Comparison of ENCODE assay signal across 18 cellular contexts in genomic region chr18:57430983-57431382, GRCh38. TPM values are rescaled to one million over a fixed set of nuclear protein-coding genes. Genes with fewer than 3 reads are reported as not detected.
DNase-seq lines count a peak whose midpoint lies in the region; ATAC-seq, FAIRE-seq and TF ChIP-seq lines count a peak whose summit lies in the region.
"Had no signal": no experiment of that assay in that cellular context is flagged by ENCODE, and none has a peak within 500 bp of the region (broad histone marks: within the 10 kb centered on the region; RNA-seq: fewer than 3 reads in every experiment).

No MANE protein-coding gene starts in this region.

- no peaks in the 10 kb centered on the region for H3K9me1 ChIP-seq in endothelial cell of umbilical vein (replicated peaks; ENCODE audit: control insufficient read depth, extremely low read depth, insufficient read depth, low read length)

- TF ChIP-seq RAD21 in liver (IDR thresholded peaks at IDR 0.05) (no peak), HepG2 (CRISPR knock-in tag; IDR thresholded peaks at IDR 0.05) (no peak)

- no peak for DNase-seq in HepG2 (ENCODE audit: low spot score)
- no peak for DNase-seq in endothelial cell of umbilical vein (ENCODE audit: low read depth, low spot score)
- peak; percentile 12 for DNase-seq in neural crest cell (ENCODE audit: low read depth, low spot score)
- DNase-seq in 8988T: no peak
- DNase-seq in mammary epithelial cell: no peak
- DNase-seq: C1 segment of cervical spinal cord, MM.1S, NCI-H187 treated with DMSO at 0.1 percent for 48 hours, NCI-H510A had no signal

- in situ Hi-C loops in HepG2 (cut with HindIII; ENCODE audit: extremely low pct_ligation_motif_present, low pct_unique_long_range_greater_than_20kb) (no loop called here), mammary epithelial cell (cut with MboI; ENCODE audit: low sequenced_read_pairs in 2 of 2) (no loop called here)

- 22% methylated on average over 12 of the region's 12 CpGs for WGBS in liver
- WGBS in HepG2 (ENCODE audit: low lambda C conversion rate): 72% methylated on average over 12 of the region's 12 CpGs
- 18% methylated on average over 12 of the region's 12 CpGs for WGBS in mammary epithelial cell (ENCODE audit: low coverage, missing lambda C conversion rate)

- H3K4me1 ChIP-seq in liver (ENCODE audit: control insufficient read depth in 4 of 4, insufficient read depth in 4 of 4, low read length in 3 of 4): peaks cover 0 to 30% (median 16%) of the 10 kb centered on the region in 4 donors
- H3K4me1 ChIP-seq in HepG2 (ENCODE audit: insufficient read depth, low read length): peaks cover 19% of the 10 kb centered on the region
- peaks cover 10% of the 10 kb centered on the region for H3K4me1 ChIP-seq in endothelial cell of umbilical vein (ENCODE audit: control insufficient read depth, extremely low read depth, insufficient read depth, low read length)
- H3K4me1 ChIP-seq in mammary epithelial cell (ENCODE audit: insufficient read depth, low read length): peaks cover 9% of the 10 kb centered on the region

- H3K9me3 ChIP-seq in liver (ENCODE audit: control insufficient read depth in 4 of 4, low read length in 3 of 4): no peaks in the 10 kb centered on the region
- no peaks in the 10 kb centered on the region for H3K9me3 ChIP-seq in HepG2 (ENCODE audit: low read length)
- H3K9me3 ChIP-seq in endothelial cell of umbilical vein (replicated peaks; ENCODE audit: control insufficient read depth, insufficient read depth, low read length): no peaks in the 10 kb centered on the region
- H3K9me3 ChIP-seq in mammary epithelial cell (replicated peaks; ENCODE audit: insufficient read depth, low read length): peaks cover 14% of the 10 kb centered on the region

- H3K4me3 ChIP-seq in liver (ENCODE audit: low read depth in 1 of 3, low read length in 3 of 3) (peak overlapping the region in 1 of 3 donors; percentile 49), HepG2 (replicated peaks in 1 of 3; ENCODE audit: insufficient read depth in 1 of 3, low read depth in 2 of 3, low read length in 3 of 3) (no peak overlapping the region), endothelial cell of umbilical vein (replicated peaks in 1 of 3; ENCODE audit: insufficient read depth in 1 of 3, low read depth in 1 of 3, low read length in 3 of 3) (no peak overlapping the region), mammary epithelial cell (replicated peaks in 1 of 3; ENCODE audit: insufficient read depth in 1 of 3, low read depth in 2 of 3, low read length in 3 of 3) (no peak overlapping the region)
- H3K4me3 ChIP-seq: SK-N-MC had no signal

- H3K36me3 ChIP-seq in liver (ENCODE audit: control insufficient read depth in 4 of 4, insufficient read depth in 3 of 4, low read depth in 1 of 4, low read length in 3 of 4) (no peaks in the 10 kb centered on the region), HepG2 (replicated peaks in 1 of 2; ENCODE audit: control insufficient read depth in 1 of 2, insufficient read depth in 2 of 2, low read length in 2 of 2) (no peaks in the 10 kb centered on the region), endothelial cell of umbilical vein (ENCODE audit: control insufficient read depth in 2 of 2, extremely low read depth in 1 of 2, insufficient read depth in 2 of 2, low read length in 2 of 2) (no peaks in the 10 kb centered on the region), mammary epithelial cell (ENCODE audit: insufficient read depth, low read length) (no peaks in the 10 kb centered on the region)

- TF ChIP-seq POLR2A in HepG2 (IDR thresholded peaks at IDR 0.05; ENCODE audit: insufficient read depth in 1 of 2, low read depth in 2 of 2, low read length in 2 of 2) (no peak), endothelial cell of umbilical vein (IDR thresholded peaks at IDR 0.05; ENCODE audit: low read depth, low read length) (no peak)

- H4K20me1 ChIP-seq in HepG2 (ENCODE audit: insufficient read depth, low read length) (no peaks in the 10 kb centered on the region), endothelial cell of umbilical vein (replicated peaks; ENCODE audit: control insufficient read depth, extremely low read depth, insufficient read depth, low read length) (no peaks in the 10 kb centered on the region), mammary epithelial cell (ENCODE audit: insufficient read depth, low read length) (no peaks in the 10 kb centered on the region)

- H3K36me3 Mint-ChIP-seq in neural crest cell (ENCODE audit: low read depth): no peaks in the 10 kb centered on the region

- H3K79me2 ChIP-seq in HepG2 (ENCODE audit: insufficient read depth, low read length) (no peaks in the 10 kb centered on the region), endothelial cell of umbilical vein (ENCODE audit: control insufficient read depth, insufficient read depth, low read length) (no peaks in the 10 kb centered on the region), mammary epithelial cell (ENCODE audit: insufficient read depth, low read length) (no peaks in the 10 kb centered on the region)

- peak overlapping the region; percentile 79 to 87 for H3K27ac ChIP-seq in liver (ENCODE audit: low read depth in 1 of 2, low read length in 2 of 2)
- no peak overlapping the region for H3K27ac ChIP-seq in HepG2 (ENCODE audit: extremely low read length, insufficient read depth, low read length)
- no peak overlapping the region for H3K27ac ChIP-seq in endothelial cell of umbilical vein (ENCODE audit: insufficient read depth, low read depth, low read length)
- H3K27ac ChIP-seq in mammary epithelial cell (ENCODE audit: insufficient read depth, low read depth, low read length): no peak overlapping the region
- H3K27ac ChIP-seq: HL-60, SK-N-MC had no signal

- POLR2A ChIA-PET in HepG2 (lab: Yijun Ruan, JAX): no interaction called here
- POLR2A ChIA-PET in endothelial cell of umbilical vein (lab: Charles Lee): no interaction called here

- CTCF ChIA-PET in HepG2 (lab: Yijun Ruan, JAX; ENCODE audit: low intra/inter-chr PET ratio, low total read pairs): no interaction called here
- CTCF ChIA-PET in endothelial cell of umbilical vein (lab: Charles Lee): no interaction called here
- CTCF ChIA-PET in mammary epithelial cell (lab: Charles Lee; ENCODE audit: low non-redundant PET): interaction anchor here (0.7 kb wide), 1 partner anchor 652 kb away, joined by 3 read pairs; no protein-coding TSS in a partner anchor

- TF ChIP-seq CTCF in liver (IDR thresholded peaks at IDR 0.05; ENCODE audit: low read depth, low read length, missing input control) (no peak), HepG2 (CRISPR knock-in tag; IDR thresholded peaks at IDR 0.05) (no peak), endothelial cell of umbilical vein (IDR thresholded peaks at IDR 0.05; ENCODE audit: extremely low read depth in 1 of 2, insufficient read depth in 1 of 2, low read depth in 1 of 2, low read length in 2 of 2) (no peak), neural crest cell (conservative IDR thresholded peaks at IDR 0.05) (no peak), mammary epithelial cell (conservative IDR thresholded peaks at IDR 0.05 in 1 of 2, IDR thresholded peaks at IDR 0.05 in 1 of 2; ENCODE audit: extremely low read depth in 1 of 2, insufficient read depth in 1 of 2, low read depth in 1 of 2, low read length in 2 of 2) (no peak)

- H3K9me3 Mint-ChIP-seq in neural crest cell: no peaks in the 10 kb centered on the region

- TF ChIP-seq EP300 in HepG2 (IDR thresholded peaks at IDR 0.05; ENCODE audit: low read depth in 2 of 2, low read length in 2 of 2) (no peak), HepG2 (CRISPR knock-in tag; IDR thresholded peaks at IDR 0.05; ENCODE audit: borderline replicate concordance) (no peak)

- H2AFZ ChIP-seq in HepG2 (ENCODE audit: low read length): no peak overlapping the region
- no peak overlapping the region for H2AFZ ChIP-seq in endothelial cell of umbilical vein (ENCODE audit: low read depth, low read length)
- H2AFZ ChIP-seq in mammary epithelial cell (ENCODE audit: low read depth, low read length): no peak overlapping the region

- peaks cover 38% of the 10 kb centered on the region for H3K4me1 Mint-ChIP-seq in neural crest cell

- intact Hi-C loops in HepG2 (cut with micrococcal nuclease; ENCODE audit: unreplicated experiment) (no loop called here), endothelial cell of umbilical vein (cut with micrococcal nuclease) (no loop called here), mammary epithelial cell (cut with micrococcal nuclease) (no loop called here)

- H3K9ac ChIP-seq in liver (ENCODE audit: low read depth in 1 of 2, low read length in 2 of 2): peak overlapping the region; percentile 69 to 94
- no peak overlapping the region for H3K9ac ChIP-seq in HepG2 (ENCODE audit: insufficient read depth, low read depth, low read length)
- no peak overlapping the region for H3K9ac ChIP-seq in endothelial cell of umbilical vein (replicated peaks; ENCODE audit: extremely low read depth, insufficient read depth, low read length)
- H3K9ac ChIP-seq in mammary epithelial cell (ENCODE audit: insufficient read depth, low read length): no peak overlapping the region

- H3K27me3 ChIP-seq in liver (ENCODE audit: control insufficient read depth in 4 of 4, insufficient read depth in 4 of 4, low read length in 3 of 4) (no peaks in the 10 kb centered on the region), HepG2 (ENCODE audit: control insufficient read depth in 1 of 2, insufficient read depth in 2 of 2, low read length in 2 of 2) (peaks cover 0 to 14% of the 10 kb centered on the region in 2 experiments; a peak in 2 of 5 replicates), endothelial cell of umbilical vein (ENCODE audit: control insufficient read depth in 2 of 2, insufficient read depth in 2 of 2, low read length in 2 of 2) (peaks cover 77 to 92% of the 10 kb centered on the region in 2 experiments), mammary epithelial cell (ENCODE audit: insufficient read depth, low read length) (peaks cover 78% of the 10 kb centered on the region)

- FAIRE-seq in HepG2 (lab: Jason Lieb, UNC) (no peak), endothelial cell of umbilical vein (lab: Jason Lieb, UNC) (peak; percentile 15)
- FAIRE-seq: A204.1, G401.6, GM12892 had no signal

- H3K4me3 Mint-ChIP-seq in neural crest cell: peak overlapping the region; percentile 48

- dilution Hi-C loops in endothelial cell of umbilical vein (cut with MboI; ENCODE audit: extremely low pct_ligation_motif_present, low sequenced_read_pairs): no loop called here
- dilution Hi-C loops in mammary epithelial cell (cut with HindIII; ENCODE audit: low sequenced_read_pairs): no loop called here

- no peak for ATAC-seq in HepG2
- ATAC-seq in GM21529 (IDR thresholded peaks at IDR 0.05; ENCODE audit: unreplicated experiment): no peak
- no peak for ATAC-seq in GM21737 (IDR thresholded peaks at IDR 0.05; ENCODE audit: unreplicated experiment)
- ATAC-seq: Right ventricle myocardium inferior had no signal

- no peak overlapping the region for H3K4me2 ChIP-seq in HepG2 (ENCODE audit: low read depth, low read length)
- no peak overlapping the region for H3K4me2 ChIP-seq in endothelial cell of umbilical vein (ENCODE audit: insufficient read depth, low read length)
- H3K4me2 ChIP-seq in mammary epithelial cell (ENCODE audit: insufficient read depth, low read depth, low read length): no peak overlapping the region

- BruUV-seq in HepG2 (replicated peaks; lab: Mats Ljungman, UMichigan): no TSS peak
- no TSS peak for BruUV-seq in endothelial cell of umbilical vein (replicated peaks; lab: Mats Ljungman, UMichigan)
- no TSS peak for BruUV-seq in mammary epithelial cell (replicated peaks; lab: Mats Ljungman, UMichigan)

- H3K27me3 Mint-ChIP-seq in neural crest cell (ENCODE audit: low read depth): peaks cover 94% of the 10 kb centered on the region

- no peak overlapping the region for H3K27ac Mint-ChIP-seq in neural crest cell (ENCODE audit: unreplicated experiment)

RNA-seq across cellular contexts. Expression of gene ONECUT2, which starts 4.2 kb away (rescaled TPM):
- total RNA-seq in liver: 1 to 10 TPM; 5.4 to 5.7 TPM
- polyA plus RNA-seq in liver: 1 to 10 TPM; 1.8 to 3.8 TPM
- total RNA-seq in HepG2 (2016; rRNA removed; fragmentation: Illumina TruSeq; extraction: Trizol): 3.0 and 6.2 TPM in 2 replicates
- 0.30 and 0.35 TPM in 2 replicates for total RNA-seq in HepG2 (2016; cell fraction: cytosol; rRNA removed; fragmentation: Illumina TruSeq; extraction: Trizol; ENCODE audit: low read depth)
- 2.5 and 5.8 TPM in 2 replicates for total RNA-seq in HepG2 (2016; cell fraction: insoluble cytoplasmic fraction; rRNA removed; fragmentation: Illumina TruSeq; extraction: Trizol)
- 2.0 and 2.3 TPM in 2 replicates for total RNA-seq in HepG2 (2016; cell fraction: membrane; rRNA removed; fragmentation: Illumina TruSeq; extraction: Trizol)
- 7.8 and 8.6 TPM in 2 replicates for total RNA-seq in HepG2 (2016; cell fraction: nucleus; rRNA removed; fragmentation: Illumina TruSeq; extraction: Trizol)
- polyA plus RNA-seq in HepG2 (2011; rRNA removed): 3.2 and 3.7 TPM in 2 replicates
- polyA plus RNA-seq in HepG2 (2011; cell fraction: cytosol; rRNA removed): 0.94 and 2.0 TPM in 2 replicates
- 5.2 and 8.5 TPM in 2 replicates for polyA plus RNA-seq in HepG2 (2011; cell fraction: nucleus; rRNA removed)
- polyA plus RNA-seq in HepG2 (2012): 5.7 and 6.4 TPM in 2 replicates
- polyA plus RNA-seq in HepG2 (2016; cell fraction: cytosol; fragmentation: Illumina TruSeq; extraction: Trizol; ENCODE audit: low read depth): 0.16 and 0.31 TPM in 2 replicates
- polyA plus RNA-seq in HepG2 (2016; cell fraction: insoluble cytoplasmic fraction; fragmentation: Illumina TruSeq; extraction: Trizol; ENCODE audit: low read depth): 3.3 TPM in 2 replicates
- 0.70 and 0.78 TPM in 2 replicates for polyA plus RNA-seq in HepG2 (2016; cell fraction: membrane; fragmentation: Illumina TruSeq; extraction: Trizol; ENCODE audit: low read depth)
- 8.3 and 9.1 TPM in 2 replicates for polyA plus RNA-seq in HepG2 (2016; cell fraction: nucleus; fragmentation: Illumina TruSeq; extraction: Trizol; ENCODE audit: insufficient read depth, low read depth)
- 3.8 and 10.8 TPM in 2 replicates for polyA minus RNA-seq in HepG2 (2011; rRNA and poly(A)+ RNA removed; ENCODE audit: low replicate concordance)
- polyA minus RNA-seq in HepG2 (2011; cell fraction: cytosol; rRNA and poly(A)+ RNA removed): 4.7 and 7.6 TPM in 2 replicates
- 13.3 and 20.5 TPM in 2 replicates for polyA minus RNA-seq in HepG2 (2011; cell fraction: nucleus; rRNA and poly(A)+ RNA removed)
- total RNA-seq in endothelial cell of umbilical vein: 0.05 and 0.62 TPM in 2 replicates
- under 0.01 and 0.01 TPM in 2 replicates for polyA plus RNA-seq in endothelial cell of umbilical vein
- polyA plus RNA-seq in endothelial cell of umbilical vein (2011; cell fraction: cytosol; rRNA removed): 0.01 TPM in 2 replicates
- polyA plus RNA-seq in endothelial cell of umbilical vein (2011; cell fraction: nucleus; rRNA removed): 0.45 and 0.50 TPM in 2 replicates
- 0.03 and 0.20 TPM in 2 replicates for polyA plus RNA-seq in endothelial cell of umbilical vein (2012)
- 0.04 and 0.07 TPM in 2 replicates for polyA minus RNA-seq in endothelial cell of umbilical vein
- 11.1 TPM for polyA minus RNA-seq in endothelial cell of umbilical vein (2011; cell fraction: cytosol; rRNA and poly(A)+ RNA removed)
- 0.05 and 0.10 TPM in 2 replicates for polyA minus RNA-seq in endothelial cell of umbilical vein (2011; cell fraction: nucleus; rRNA and poly(A)+ RNA removed)
- total RNA-seq in neural crest cell: 8.2 and 10.8 TPM in 2 replicates
- total RNA-seq in mammary epithelial cell: under 1 TPM; under 0.01 to 0.31 TPM
- 0.01 TPM for polyA plus RNA-seq in mammary epithelial cell
- 0.57 TPM for polyA minus RNA-seq in mammary epithelial cell

Comparison
In these comparisons a context has a peak if more than half of its experiments do, and no peak if none do; other contexts are left out.
1. H3K27ac ChIP-seq: peak in liver (2 of 2); none in HepG2 (single experiment), endothelial cell of umbilical vein (single experiment) and mammary epithelial cell (single experiment).
2. H3K9ac ChIP-seq: peak in liver (2 of 2); none in HepG2 (single experiment), endothelial cell of umbilical vein (single experiment) and mammary epithelial cell (single experiment).